ENCODE assay signal across 1 cellular context in the genomic region with DNA sequence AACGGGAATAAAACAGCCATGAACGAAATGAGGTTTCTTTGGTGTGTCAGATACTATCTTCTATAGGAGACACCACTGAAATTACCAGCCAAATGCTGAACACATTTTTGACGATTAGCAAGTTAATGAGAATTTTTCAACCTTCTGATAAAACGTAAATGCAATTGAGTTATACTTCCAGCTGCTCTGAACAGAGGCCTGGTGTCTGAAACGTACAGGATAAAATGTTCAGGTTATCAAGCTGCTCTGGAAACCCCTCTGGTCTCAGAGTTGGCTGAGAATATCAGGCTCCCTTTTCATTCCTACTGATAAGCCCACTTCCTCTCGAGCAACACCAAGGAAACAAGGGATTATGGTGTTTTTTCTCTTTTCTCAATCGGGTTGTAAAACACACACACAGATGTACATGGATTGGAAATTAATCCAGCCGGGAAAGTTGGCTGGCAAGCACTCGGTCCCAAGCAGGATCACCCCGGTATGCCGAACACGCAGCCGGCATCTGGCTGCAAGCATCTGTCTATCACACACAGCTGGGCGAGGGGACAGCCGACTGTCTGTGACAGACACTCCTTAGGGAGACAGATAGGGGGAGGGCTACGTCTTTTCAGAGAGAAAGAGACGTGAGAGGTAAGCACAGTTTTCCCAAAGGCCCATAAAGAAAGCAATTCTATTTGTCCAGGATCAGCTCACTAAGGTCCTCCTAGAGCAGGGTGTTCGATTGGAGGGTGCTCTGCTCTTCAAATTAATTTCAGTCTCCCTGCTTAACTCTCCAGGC.
TF ChIP-seq lines count a peak whose summit lies in the region.

No MANE protein-coding gene starts in this region.

TF ChIP-seq in K562, 482 proteins besides CTCF, POLR2A, EP300 and RAD21 (continued from another document and continues in another):
- TF ChIP-seq, protein P1, sequence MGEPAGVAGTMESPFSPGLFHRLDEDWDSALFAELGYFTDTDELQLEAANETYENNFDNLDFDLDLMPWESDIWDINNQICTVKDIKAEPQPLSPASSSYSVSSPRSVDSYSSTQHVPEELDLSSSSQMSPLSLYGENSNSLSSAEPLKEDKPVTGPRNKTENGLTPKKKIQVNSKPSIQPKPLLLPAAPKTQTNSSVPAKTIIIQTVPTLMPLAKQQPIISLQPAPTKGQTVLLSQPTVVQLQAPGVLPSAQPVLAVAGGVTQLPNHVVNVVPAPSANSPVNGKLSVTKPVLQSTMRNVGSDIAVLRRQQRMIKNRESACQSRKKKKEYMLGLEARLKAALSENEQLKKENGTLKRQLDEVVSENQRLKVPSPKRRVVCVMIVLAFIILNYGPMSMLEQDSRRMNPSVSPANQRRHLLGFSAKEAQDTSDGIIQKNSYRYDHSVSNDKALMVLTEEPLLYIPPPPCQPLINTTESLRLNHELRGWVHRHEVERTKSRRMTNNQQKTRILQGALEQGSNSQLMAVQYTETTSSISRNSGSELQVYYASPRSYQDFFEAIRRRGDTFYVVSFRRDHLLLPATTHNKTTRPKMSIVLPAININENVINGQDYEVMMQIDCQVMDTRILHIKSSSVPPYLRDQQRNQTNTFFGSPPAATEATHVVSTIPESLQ (CRISPR knock-in tag; IDR thresholded peaks at IDR 0.05), result 0 out of 2 replicates have a peak, but pooled peaks have one; percentile 37
- TF ChIP-seq GATAD2A (IDR thresholded peaks at IDR 0.05) (no peak), KAT7 (CRISPR knock-in tag; IDR thresholded peaks at IDR 0.05; ENCODE audit: borderline replicate concordance) (no peak), HDAC3 (IDR thresholded peaks at IDR 0.05; ENCODE audit: borderline replicate concordance, partially characterized antibody) (no peak), ZC3H11A (IDR thresholded peaks at IDR 0.05; ENCODE audit: low read depth, low read length) (no peak), L3MBTL2 (IDR thresholded peaks at IDR 0.05) (no peak), SMAD4 (CRISPR knock-in tag; conservative IDR thresholded peaks at IDR 0.05) (peak; percentile 34; the same call in 1 of the 2 replicates), ZKSCAN1 (IDR thresholded peaks at IDR 0.05; ENCODE audit: low read depth, low read length) (no peak), RUNX1 (IDR thresholded peaks at IDR 0.05; ENCODE audit: low read depth) (no peak), HCFC1 (IDR thresholded peaks at IDR 0.05; ENCODE audit: low read depth, low read length) (no peak), TCF3 (CRISPR knock-in tag; IDR thresholded peaks at IDR 0.05) (0 out of 2 replicates have a peak, but pooled peaks have one; percentile 8), ETS2 (tag; IDR thresholded peaks at IDR 0.05; ENCODE audit: borderline replicate concordance, poor library complexity, severe bottlenecking) (no peak), PURB (CRISPR knock-in tag; IDR thresholded peaks at IDR 0.05; ENCODE audit: low read depth) (no peak), DIDO1 (tag; IDR thresholded peaks at IDR 0.05; ENCODE audit: low read depth) (no peak), MAFF (IDR thresholded peaks at IDR 0.05; ENCODE audit: low read length) (no peak), OTX1 (CRISPR knock-in tag; IDR thresholded peaks at IDR 0.05) (no peak), BHLHE40 (IDR thresholded peaks at IDR 0.05; ENCODE audit: low read length) (0 out of 2 replicates have a peak, but pooled peaks have one; percentile 7), THRAP3 (IDR thresholded peaks at IDR 0.05; ENCODE audit: borderline replicate concordance) (no peak), KDM1A (IDR thresholded peaks at IDR 0.05) (no peak), HDGF (IDR thresholded peaks at IDR 0.05) (no peak), FIP1L1 (IDR thresholded peaks at IDR 0.05; ENCODE audit: low read depth, low read length, poor library complexity, severe bottlenecking) (no peak), GATA2 (CRISPR knock-in tag; IDR thresholded peaks at IDR 0.05) (no peak), ZNF232 (CRISPR knock-in tag; IDR thresholded peaks at IDR 0.05) (no peak), SP2 (IDR thresholded peaks at IDR 0.05; ENCODE audit: extremely low read depth, low read depth, low read length, poor library complexity, severe bottlenecking) (no peak), POLR2G (IDR thresholded peaks at IDR 0.05; ENCODE audit: low read depth, low read length) (no peak), NFIC (IDR thresholded peaks at IDR 0.05) (no peak)
- TF ChIP-seq, protein P2, sequence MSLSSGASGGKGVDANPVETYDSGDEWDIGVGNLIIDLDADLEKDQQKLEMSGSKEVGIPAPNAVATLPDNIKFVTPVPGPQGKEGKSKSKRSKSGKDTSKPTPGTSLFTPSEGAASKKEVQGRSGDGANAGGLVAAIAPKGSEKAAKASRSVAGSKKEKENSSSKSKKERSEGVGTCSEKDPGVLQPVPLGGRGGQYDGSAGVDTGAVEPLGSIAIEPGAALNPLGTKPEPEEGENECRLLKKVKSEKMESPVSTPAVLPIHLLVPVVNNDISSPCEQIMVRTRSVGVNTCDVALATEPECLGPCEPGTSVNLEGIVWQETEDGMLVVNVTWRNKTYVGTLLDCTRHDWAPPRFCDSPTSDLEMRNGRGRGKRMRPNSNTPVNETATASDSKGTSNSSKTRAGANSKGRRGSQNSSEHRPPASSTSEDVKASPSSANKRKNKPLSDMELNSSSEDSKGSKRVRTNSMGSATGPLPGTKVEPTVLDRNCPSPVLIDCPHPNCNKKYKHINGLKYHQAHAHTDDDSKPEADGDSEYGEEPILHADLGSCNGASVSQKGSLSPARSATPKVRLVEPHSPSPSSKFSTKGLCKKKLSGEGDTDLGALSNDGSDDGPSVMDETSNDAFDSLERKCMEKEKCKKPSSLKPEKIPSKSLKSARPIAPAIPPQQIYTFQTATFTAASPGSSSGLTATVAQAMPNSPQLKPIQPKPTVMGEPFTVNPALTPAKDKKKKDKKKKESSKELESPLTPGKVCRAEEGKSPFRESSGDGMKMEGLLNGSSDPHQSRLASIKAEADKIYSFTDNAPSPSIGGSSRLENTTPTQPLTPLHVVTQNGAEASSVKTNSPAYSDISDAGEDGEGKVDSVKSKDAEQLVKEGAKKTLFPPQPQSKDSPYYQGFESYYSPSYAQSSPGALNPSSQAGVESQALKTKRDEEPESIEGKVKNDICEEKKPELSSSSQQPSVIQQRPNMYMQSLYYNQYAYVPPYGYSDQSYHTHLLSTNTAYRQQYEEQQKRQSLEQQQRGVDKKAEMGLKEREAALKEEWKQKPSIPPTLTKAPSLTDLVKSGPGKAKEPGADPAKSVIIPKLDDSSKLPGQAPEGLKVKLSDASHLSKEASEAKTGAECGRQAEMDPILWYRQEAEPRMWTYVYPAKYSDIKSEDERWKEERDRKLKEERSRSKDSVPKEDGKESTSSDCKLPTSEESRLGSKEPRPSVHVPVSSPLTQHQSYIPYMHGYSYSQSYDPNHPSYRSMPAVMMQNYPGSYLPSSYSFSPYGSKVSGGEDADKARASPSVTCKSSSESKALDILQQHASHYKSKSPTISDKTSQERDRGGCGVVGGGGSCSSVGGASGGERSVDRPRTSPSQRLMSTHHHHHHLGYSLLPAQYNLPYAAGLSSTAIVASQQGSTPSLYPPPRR (CRISPR knock-in tag; IDR thresholded peaks at IDR 0.05; ENCODE audit: borderline replicate concordance), result no peak
- TF ChIP-seq, protein P3, sequence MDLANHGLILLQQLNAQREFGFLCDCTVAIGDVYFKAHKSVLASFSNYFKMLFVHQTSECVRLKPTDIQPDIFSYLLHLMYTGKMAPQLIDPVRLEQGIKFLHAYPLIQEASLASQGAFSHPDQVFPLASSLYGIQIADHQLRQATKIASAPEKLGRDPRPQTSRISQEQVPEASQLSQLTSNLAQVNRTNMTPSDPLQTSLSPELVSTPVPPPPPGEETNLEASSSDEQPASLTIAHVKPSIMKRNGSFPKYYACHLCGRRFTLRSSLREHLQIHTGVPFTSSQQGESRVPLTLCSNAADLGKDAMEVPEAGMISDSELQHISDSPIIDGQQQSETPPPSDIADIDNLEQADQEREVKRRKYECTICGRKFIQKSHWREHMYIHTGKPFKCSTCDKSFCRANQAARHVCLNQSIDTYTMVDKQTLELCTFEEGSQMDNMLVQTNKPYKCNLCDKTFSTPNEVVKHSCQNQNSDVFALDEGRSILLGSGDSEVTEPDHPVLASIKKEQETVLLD (IDR thresholded peaks at IDR 0.05), result no peak
- TF ChIP-seq, protein P4, sequence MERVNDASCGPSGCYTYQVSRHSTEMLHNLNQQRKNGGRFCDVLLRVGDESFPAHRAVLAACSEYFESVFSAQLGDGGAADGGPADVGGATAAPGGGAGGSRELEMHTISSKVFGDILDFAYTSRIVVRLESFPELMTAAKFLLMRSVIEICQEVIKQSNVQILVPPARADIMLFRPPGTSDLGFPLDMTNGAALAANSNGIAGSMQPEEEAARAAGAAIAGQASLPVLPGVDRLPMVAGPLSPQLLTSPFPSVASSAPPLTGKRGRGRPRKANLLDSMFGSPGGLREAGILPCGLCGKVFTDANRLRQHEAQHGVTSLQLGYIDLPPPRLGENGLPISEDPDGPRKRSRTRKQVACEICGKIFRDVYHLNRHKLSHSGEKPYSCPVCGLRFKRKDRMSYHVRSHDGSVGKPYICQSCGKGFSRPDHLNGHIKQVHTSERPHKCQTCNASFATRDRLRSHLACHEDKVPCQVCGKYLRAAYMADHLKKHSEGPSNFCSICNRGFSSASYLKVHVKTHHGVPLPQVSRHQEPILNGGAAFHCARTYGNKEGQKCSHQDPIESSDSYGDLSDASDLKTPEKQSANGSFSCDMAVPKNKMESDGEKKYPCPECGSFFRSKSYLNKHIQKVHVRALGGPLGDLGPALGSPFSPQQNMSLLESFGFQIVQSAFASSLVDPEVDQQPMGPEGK (CRISPR knock-in tag; IDR thresholded peaks at IDR 0.05; ENCODE audit: borderline replicate concordance), result no peak
- TF ChIP-seq, protein P5, sequence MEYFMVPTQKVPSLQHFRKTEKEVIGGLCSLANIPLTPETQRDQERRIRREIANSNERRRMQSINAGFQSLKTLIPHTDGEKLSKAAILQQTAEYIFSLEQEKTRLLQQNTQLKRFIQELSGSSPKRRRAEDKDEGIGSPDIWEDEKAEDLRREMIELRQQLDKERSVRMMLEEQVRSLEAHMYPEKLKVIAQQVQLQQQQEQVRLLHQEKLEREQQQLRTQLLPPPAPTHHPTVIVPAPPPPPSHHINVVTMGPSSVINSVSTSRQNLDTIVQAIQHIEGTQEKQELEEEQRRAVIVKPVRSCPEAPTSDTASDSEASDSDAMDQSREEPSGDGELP (CRISPR knock-in tag; IDR thresholded peaks at IDR 0.05; ENCODE audit: borderline replicate concordance), result peak; percentile 56; the same call in 1 of the 2 replicates
- TF ChIP-seq, protein P6, sequence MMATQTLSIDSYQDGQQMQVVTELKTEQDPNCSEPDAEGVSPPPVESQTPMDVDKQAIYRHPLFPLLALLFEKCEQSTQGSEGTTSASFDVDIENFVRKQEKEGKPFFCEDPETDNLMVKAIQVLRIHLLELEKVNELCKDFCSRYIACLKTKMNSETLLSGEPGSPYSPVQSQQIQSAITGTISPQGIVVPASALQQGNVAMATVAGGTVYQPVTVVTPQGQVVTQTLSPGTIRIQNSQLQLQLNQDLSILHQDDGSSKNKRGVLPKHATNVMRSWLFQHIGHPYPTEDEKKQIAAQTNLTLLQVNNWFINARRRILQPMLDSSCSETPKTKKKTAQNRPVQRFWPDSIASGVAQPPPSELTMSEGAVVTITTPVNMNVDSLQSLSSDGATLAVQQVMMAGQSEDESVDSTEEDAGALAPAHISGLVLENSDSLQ (IDR thresholded peaks at IDR 0.05), result peak; percentile 81
- TF ChIP-seq, protein P7, sequence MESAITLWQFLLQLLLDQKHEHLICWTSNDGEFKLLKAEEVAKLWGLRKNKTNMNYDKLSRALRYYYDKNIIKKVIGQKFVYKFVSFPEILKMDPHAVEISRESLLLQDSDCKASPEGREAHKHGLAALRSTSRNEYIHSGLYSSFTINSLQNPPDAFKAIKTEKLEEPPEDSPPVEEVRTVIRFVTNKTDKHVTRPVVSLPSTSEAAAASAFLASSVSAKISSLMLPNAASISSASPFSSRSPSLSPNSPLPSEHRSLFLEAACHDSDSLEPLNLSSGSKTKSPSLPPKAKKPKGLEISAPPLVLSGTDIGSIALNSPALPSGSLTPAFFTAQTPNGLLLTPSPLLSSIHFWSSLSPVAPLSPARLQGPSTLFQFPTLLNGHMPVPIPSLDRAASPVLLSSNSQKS (CRISPR knock-in tag; IDR thresholded peaks at IDR 0.05), result no peak
- TF ChIP-seq, protein P8, sequence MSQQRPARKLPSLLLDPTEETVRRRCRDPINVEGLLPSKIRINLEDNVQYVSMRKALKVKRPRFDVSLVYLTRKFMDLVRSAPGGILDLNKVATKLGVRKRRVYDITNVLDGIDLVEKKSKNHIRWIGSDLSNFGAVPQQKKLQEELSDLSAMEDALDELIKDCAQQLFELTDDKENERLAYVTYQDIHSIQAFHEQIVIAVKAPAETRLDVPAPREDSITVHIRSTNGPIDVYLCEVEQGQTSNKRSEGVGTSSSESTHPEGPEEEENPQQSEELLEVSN (IDR thresholded peaks at IDR 0.05; ENCODE audit: borderline replicate concordance in 1 of 2, extremely low read depth in 1 of 2, insufficient read depth in 1 of 2, insufficient read length in 1 of 2, low read depth in 1 of 2, low read length in 1 of 2, poor library complexity in 1 of 2, severe bottlenecking in 1 of 2), result no peak
- TF ChIP-seq, protein P9, sequence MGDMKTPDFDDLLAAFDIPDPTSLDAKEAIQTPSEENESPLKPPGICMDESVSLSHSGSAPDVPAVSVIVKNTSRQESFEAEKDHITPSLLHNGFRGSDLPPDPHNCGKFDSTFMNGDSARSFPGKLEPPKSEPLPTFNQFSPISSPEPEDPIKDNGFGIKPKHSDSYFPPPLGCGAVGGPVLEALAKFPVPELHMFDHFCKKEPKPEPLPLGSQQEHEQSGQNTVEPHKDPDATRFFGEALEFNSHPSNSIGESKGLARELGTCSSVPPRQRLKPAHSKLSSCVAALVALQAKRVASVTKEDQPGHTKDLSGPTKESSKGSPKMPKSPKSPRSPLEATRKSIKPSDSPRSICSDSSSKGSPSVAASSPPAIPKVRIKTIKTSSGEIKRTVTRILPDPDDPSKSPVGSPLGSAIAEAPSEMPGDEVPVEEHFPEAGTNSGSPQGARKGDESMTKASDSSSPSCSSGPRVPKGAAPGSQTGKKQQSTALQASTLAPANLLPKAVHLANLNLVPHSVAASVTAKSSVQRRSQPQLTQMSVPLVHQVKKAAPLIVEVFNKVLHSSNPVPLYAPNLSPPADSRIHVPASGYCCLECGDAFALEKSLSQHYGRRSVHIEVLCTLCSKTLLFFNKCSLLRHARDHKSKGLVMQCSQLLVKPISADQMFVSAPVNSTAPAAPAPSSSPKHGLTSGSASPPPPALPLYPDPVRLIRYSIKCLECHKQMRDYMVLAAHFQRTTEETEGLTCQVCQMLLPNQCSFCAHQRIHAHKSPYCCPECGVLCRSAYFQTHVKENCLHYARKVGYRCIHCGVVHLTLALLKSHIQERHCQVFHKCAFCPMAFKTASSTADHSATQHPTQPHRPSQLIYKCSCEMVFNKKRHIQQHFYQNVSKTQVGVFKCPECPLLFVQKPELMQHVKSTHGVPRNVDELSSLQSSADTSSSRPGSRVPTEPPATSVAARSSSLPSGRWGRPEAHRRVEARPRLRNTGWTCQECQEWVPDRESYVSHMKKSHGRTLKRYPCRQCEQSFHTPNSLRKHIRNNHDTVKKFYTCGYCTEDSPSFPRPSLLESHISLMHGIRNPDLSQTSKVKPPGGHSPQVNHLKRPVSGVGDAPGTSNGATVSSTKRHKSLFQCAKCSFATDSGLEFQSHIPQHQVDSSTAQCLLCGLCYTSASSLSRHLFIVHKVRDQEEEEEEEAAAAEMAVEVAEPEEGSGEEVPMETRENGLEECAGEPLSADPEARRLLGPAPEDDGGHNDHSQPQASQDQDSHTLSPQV (IDR thresholded peaks at IDR 0.05), result no peak
